ENCODE assay signal across 22 cellular contexts in the genomic region with DNA sequence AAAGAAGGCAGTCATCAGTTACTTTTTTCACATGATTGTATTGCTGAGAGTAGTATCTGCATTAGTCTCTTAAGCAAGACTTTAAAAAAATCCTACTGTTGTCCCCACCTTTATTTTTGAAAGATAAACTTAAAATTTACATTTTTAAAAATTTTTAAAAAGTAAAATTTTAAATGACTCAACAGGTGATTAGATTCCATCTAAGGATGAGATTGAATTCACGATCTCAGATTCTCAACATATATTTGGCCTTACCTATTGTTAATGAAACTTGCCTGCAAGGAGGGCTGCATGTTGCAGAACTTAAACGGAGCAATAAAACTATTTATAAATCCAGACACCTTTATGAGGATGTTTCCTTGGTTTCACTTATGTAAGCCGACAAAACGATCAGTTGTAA.
"Had no signal": no experiment of that assay in that cellular context is flagged by ENCODE, and none has a peak within 500 bp of the region (broad histone marks: within the 10 kb centered on the region; RNA-seq: fewer than 3 reads in every experiment).

No MANE protein-coding gene starts in this region.

- H3K4me1 ChIP-seq: breast epithelium had no signal

- H3K27ac ChIP-seq: breast epithelium, KMS-11, WERI-Rb-1 had no signal

- DNase-seq: activated CD4-positive, alpha-beta T cell treated with anti-CD3 and anti-CD28 coated beads for 4 hours; activated CD8-positive, alpha-beta memory T cell treated with anti-CD3 and anti-CD28 coated beads, Interleukin-2, amount 50 U/mL, for 4 hours; activated CD8-positive, alpha-beta T cell treated with anti-CD3 and anti-CD28 coated beads for 36 hours; activated naive CD4-positive, alpha-beta T cell treated with anti-CD3 and anti-CD28 coated beads, Interleukin-2, amount 50 U/mL, for 16 hours; activated naive CD8-positive, alpha-beta T cell treated with anti-CD3 and anti-CD28 coated beads, Interleukin-2, amount 10 ng/mL, durations not matched to agents 7 days and 5 days; adrenal gland; anterior cingulate cortex; central memory CD4-positive, alpha-beta T cell; NCI-H1092; NCI-H2107; NCI-H2171 treated with DMSO at 0.1 percent for 48 hours; NCI-H226; NCI-H510A; NCI-H526 treated with DMSO at 0.1 percent for 48 hours; NCI-H82; PC-3; SIG-M5; T-helper 17 cell; T-helper 9 cell; WERI-Rb-1 had no signal

- H3K9ac ChIP-seq: KMS-11 had no signal

- H3K4me3 ChIP-seq: adrenal gland, breast epithelium had no signal

- ATAC-seq: activated CD8-positive, alpha-beta T cell treated with anti-CD3 and anti-CD28 coated beads for 36 hours; PC-3; T-helper 17 cell had no signal

- H3K4me2 ChIP-seq: KMS-11 had no signal

- H3K27me3 ChIP-seq: adrenal gland, breast epithelium had no signal

- H3K9me3 ChIP-seq: adrenal gland, breast epithelium had no signal

- H3K36me3 ChIP-seq: breast epithelium had no signal
